11 cellular contexts compared by ENCODE assay signal in the genomic region with DNA sequence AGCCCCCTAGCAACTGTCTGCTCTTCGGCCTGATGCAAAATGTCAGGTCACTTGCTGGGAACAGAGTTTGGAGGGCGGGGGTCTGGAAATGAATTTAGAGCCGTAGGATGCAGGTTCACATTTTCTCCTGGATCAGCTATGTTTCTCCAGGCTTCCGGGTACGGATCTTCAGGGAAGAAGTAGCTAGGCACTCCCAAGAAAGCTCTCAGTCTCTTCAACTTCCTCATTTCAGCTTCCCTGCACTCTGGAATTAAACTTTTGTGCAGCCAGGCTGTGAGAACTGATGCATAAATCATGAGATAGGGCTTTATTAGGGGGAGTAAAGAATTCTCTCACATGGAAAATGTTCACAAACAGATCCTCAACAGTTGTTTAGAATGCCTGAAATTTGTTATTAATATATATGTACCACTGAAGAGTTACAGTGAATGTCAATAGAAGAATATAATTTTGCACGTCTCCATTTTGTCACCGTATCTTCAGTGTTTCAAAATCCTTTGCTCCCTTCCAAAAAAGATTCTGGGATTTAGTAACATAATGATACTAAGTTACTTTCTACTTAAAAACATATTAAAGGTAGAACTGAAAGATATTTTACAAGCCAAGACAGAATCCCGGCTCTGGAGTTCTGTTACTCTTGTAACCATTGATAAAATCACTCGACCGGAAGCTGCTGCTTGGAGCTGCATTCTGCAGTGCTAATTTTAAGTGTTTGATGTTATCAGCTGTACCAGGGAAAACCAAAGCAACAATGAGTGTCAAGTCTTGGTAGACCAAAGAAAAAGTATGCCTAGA.
A peak's percentile ranks its signal among the peaks of the same experiment; 100 is the strongest.
DNase-seq lines count a peak whose midpoint lies in the region; ATAC-seq, FAIRE-seq and TF ChIP-seq lines count a peak whose summit lies in the region.
"Had no signal": no experiment of that assay in that cellular context is flagged by ENCODE, and none has a peak within 500 bp of the region (broad histone marks: within the 10 kb centered on the region; RNA-seq: fewer than 3 reads in every experiment).

No MANE protein-coding gene starts in this region.

- peak; percentile 55 for ATAC-seq in GM18909 (IDR thresholded peaks at IDR 0.05; ENCODE audit: poor library complexity, unreplicated experiment)

- peaks cover 8% of the 10 kb centered on the region for H3K27me3 Mint-ChIP-seq in T-helper 2 cell treated with Interferon-gamma antibody and Interleukin-4, amounts not matched to agents 5 μg/mL and 100 μg/mL, for 36 hours (ENCODE audit: low read depth)

- H3K4me1 Mint-ChIP-seq in T-helper 2 cell treated with Interferon-gamma antibody and Interleukin-4, amounts not matched to agents 5 μg/mL and 100 μg/mL, for 36 hours (ENCODE audit: low read depth), result peaks cover 11% of the 10 kb centered on the region

- peaks cover 10% of the 10 kb centered on the region for H3K9me3 Mint-ChIP-seq in T-helper 2 cell treated with Interferon-gamma antibody and Interleukin-4, amounts not matched to agents 5 μg/mL and 100 μg/mL, for 36 hours

- no peak for TF ChIP-seq POLR2A in GM12892 (IDR thresholded peaks at IDR 0.05; ENCODE audit: low read depth, low read length)

- peak overlapping the region; percentile 59 for H3K4me3 Mint-ChIP-seq in T-helper 2 cell treated with Interferon-gamma antibody and Interleukin-4, amounts not matched to agents 5 μg/mL and 100 μg/mL, for 36 hours

- H3K27ac Mint-ChIP-seq in T-helper 2 cell treated with Interferon-gamma antibody and Interleukin-4, amounts not matched to agents 5 μg/mL and 100 μg/mL, for 36 hours, result no peak overlapping the region

- H3K36me3 Mint-ChIP-seq in T-helper 2 cell treated with Interferon-gamma antibody and Interleukin-4, amounts not matched to agents 5 μg/mL and 100 μg/mL, for 36 hours (ENCODE audit: low read depth), result no peaks in the 10 kb centered on the region

- DNase-seq in T-helper 2 cell treated with Interferon-gamma antibody and Interleukin-4, amounts not matched to agents 5 μg/mL and 100 μg/mL, for 36 hours (ENCODE audit: low spot score), result no peak
- DNase-seq in globus pallidus (ENCODE audit: low spot score) (peak; percentile 60), renal cortical epithelial cell (ENCODE audit: low read depth) (peak; percentile 6), NCI-H1930 (lab: John Stamatoyannopoulos, UW) (no peak), GM12892 (ENCODE audit: insufficient read length) (no peak), HCEC 1CT (no peak)
- no peak for DNase-seq in stimulated activated CD4-positive, alpha-beta T cell treated with anti-CD3 and anti-CD28 coated beads, Interleukin-4, amount 100 ng/mL, for 1 hour
- DNase-seq: DMS79 treated with DMSO at 0.1 percent for 48 hours, NCI-H510A, occipital lobe had no signal

- no peak for FAIRE-seq in GM12892 (lab: Jason Lieb, UNC)

Comparison
In these comparisons a context has a peak if more than half of its experiments do, and no peak if none do; other contexts are left out.
1. DNase-seq: peak in globus pallidus (single experiment) and renal cortical epithelial cell (single experiment); none in T-helper 2 cell treated with Interferon-gamma antibody and Interleukin-4, amounts not matched to agents 5 μg/mL and 100 μg/mL, for 36 hours (single experiment), stimulated activated CD4-positive, alpha-beta T cell treated with anti-CD3 and anti-CD28 coated beads, Interleukin-4, amount 100 ng/mL, for 1 hour (single experiment), NCI-H1930 (0 of 2), GM12892 (single experiment) and HCEC 1CT (single experiment).